8 cellular contexts compared by ENCODE assay signal in genomic region chr12:8949525-8950286, GRCh38. TPM values are rescaled to one million over a fixed set of nuclear protein-coding genes. Genes with fewer than 3 reads are reported as not detected.
DNase-seq lines count a peak whose midpoint lies in the region; ATAC-seq, FAIRE-seq and TF ChIP-seq lines count a peak whose summit lies in the region.

M6PR (minus strand) TSS chr12:8949645; CDS start chr12:8946404, 3,241 bp downstream.

- DNase-seq in Daoy (ENCODE audit: low read depth) (peak; percentile 88), Karpas-422 (peak; percentile 99), RCC 7860 (ENCODE audit: low spot score) (peak; percentile 86), esophagus muscularis mucosa (ENCODE audit: extremely low spot score) (peak; percentile 99)
- DNase-seq in activated T-cell treated with anti-CD3 and anti-CD28 coated beads, Interleukin-2, amount 50 U/mL, for 72 hours: peak; percentile 92 to 93
- DNase-seq in stimulated activated CD8-positive, alpha-beta memory T cell treated with anti-CD3 and anti-CD28 coated beads, Interleukin-7, amount 100 ng/mL, for 4 hours (ENCODE audit: low read depth in 2 of 2): peak; percentile 79 to 89

- H3K79me2 ChIP-seq in Karpas-422 (ENCODE audit: low read length): peaks cover 79% of the 10 kb centered on the region

- peak within 1 kb of the TSS; percentile 85 for H3K4me2 ChIP-seq in Karpas-422 (ENCODE audit: low read depth, low read length, poor library complexity, severe bottlenecking)

- H3K27ac Mint-ChIP-seq in activated T-cell treated with anti-CD3 and anti-CD28 coated beads, Interleukin-2, amount 50 U/mL, for 72 hours: peak within 1 kb of the TSS; percentile 91

- ATAC-seq in GM21825 (IDR thresholded peaks at IDR 0.05; ENCODE audit: unreplicated experiment): peak; percentile 81
- peak; percentile 89 to 91 for ATAC-seq in activated T-cell treated with anti-CD3 and anti-CD28 coated beads, Interleukin-2, amount 50 U/mL, for 72 hours (replicated peaks in 1 of 2)

- H2AFZ ChIP-seq in Karpas-422 (ENCODE audit: low read length): peak within 1 kb of the TSS; percentile 53

- peaks cover 27% of the 10 kb centered on the region for H3K4me1 ChIP-seq in Karpas-422 (ENCODE audit: low read length)
- peaks cover 22 to 35% (median 31%) of the 10 kb centered on the region in 4 donors for H3K4me1 ChIP-seq in esophagus muscularis mucosa
- H3K4me1 ChIP-seq in muscle layer of duodenum (ENCODE audit: control insufficient read depth in 1 of 2, insufficient read depth in 2 of 2, low read length in 2 of 2): peaks cover 3 to 19% of the 10 kb centered on the region in 2 donors

- H3K27me3 ChIP-seq in Karpas-422 (ENCODE audit: low read length) (no peaks in the 10 kb centered on the region), esophagus muscularis mucosa (no peaks in the 10 kb centered on the region), muscle layer of duodenum (ENCODE audit: low read depth, low read length) (no peaks in the 10 kb centered on the region)

- TF ChIP-seq POLR2A in esophagus muscularis mucosa (IDR thresholded peaks at IDR 0.05; ENCODE audit: low read depth): peak; percentile 79

- H3K4me3 Mint-ChIP-seq in activated T-cell treated with anti-CD3 and anti-CD28 coated beads, Interleukin-2, amount 50 U/mL, for 72 hours: peak within 1 kb of the TSS; percentile 84 to 97

- peak; percentile 82 for FAIRE-seq in RCC 7860 (lab: Jason Lieb, UNC)

- H4K20me1 ChIP-seq in Karpas-422 (ENCODE audit: insufficient read depth, low read depth, low read length): peaks cover 33% of the 10 kb centered on the region

- TF ChIP-seq CTCF in esophagus muscularis mucosa (IDR thresholded peaks at IDR 0.05): peak; percentile 45 to 61 (median 47)

- H3K27ac ChIP-seq in Karpas-422 (ENCODE audit: low read length) (peak within 1 kb of the TSS; percentile 74), esophagus muscularis mucosa (replicated peaks in 1 of 4) (peak within 1 kb of the TSS; percentile 96 to 98 (median 98)), muscle layer of duodenum (ENCODE audit: low read length) (peak within 1 kb of the TSS; percentile 97)

- under 1% methylated on average over 51 of the region's 58 CpGs for WGBS in esophagus muscularis mucosa

- intact Hi-C loops in esophagus muscularis mucosa (cut with DNase I): loop anchor here (1.0 to 5.0 kb wide), 2 partner anchors 33 to 88 kb away; no protein-coding TSS in a partner anchor

- H3K4me3 ChIP-seq in Karpas-422 (ENCODE audit: low read length): peak within 1 kb of the TSS; percentile 77
- H3K4me3 ChIP-seq in esophagus muscularis mucosa: peak within 1 kb of the TSS; percentile 78 to 91 (median 86)
- peak within 1 kb of the TSS; percentile 89 to 98 for H3K4me3 ChIP-seq in muscle layer of duodenum (ENCODE audit: low read depth in 1 of 2, low read length in 2 of 2)

- no peaks in the 10 kb centered on the region for H3K9me3 ChIP-seq in Karpas-422 (ENCODE audit: low read length)
- no peaks in the 10 kb centered on the region for H3K9me3 ChIP-seq in esophagus muscularis mucosa
- no peaks in the 10 kb centered on the region for H3K9me3 ChIP-seq in muscle layer of duodenum (ENCODE audit: control insufficient read depth in 1 of 2, low read length in 2 of 2)

- H3K9me2 ChIP-seq in Karpas-422 (replicated peaks; ENCODE audit: insufficient read depth, low read length): no peaks in the 10 kb centered on the region

- TF ChIP-seq EP300 in esophagus muscularis mucosa (IDR thresholded peaks at IDR 0.05): no peak

- peaks cover 74% of the 10 kb centered on the region for H3K4me1 Mint-ChIP-seq in activated T-cell treated with anti-CD3 and anti-CD28 coated beads, Interleukin-2, amount 50 U/mL, for 72 hours (ENCODE audit: low read depth)

- H3K36me3 ChIP-seq in Karpas-422 (ENCODE audit: insufficient read depth, low read length) (peaks cover 38% of the 10 kb centered on the region), esophagus muscularis mucosa (peaks cover under 1 to 20% (median 16%) of the 10 kb centered on the region in 4 donors), muscle layer of duodenum (ENCODE audit: control insufficient read depth in 1 of 2, insufficient read depth in 2 of 2, low read length in 2 of 2) (peaks cover 13 to 17% of the 10 kb centered on the region in 2 donors)

- peaks cover 4% of the 10 kb centered on the region in 2 donors for H3K9me3 Mint-ChIP-seq in activated T-cell treated with anti-CD3 and anti-CD28 coated beads, Interleukin-2, amount 50 U/mL, for 72 hours

- peaks cover 11 to 21% of the 10 kb centered on the region in 2 donors for H3K36me3 Mint-ChIP-seq in activated T-cell treated with anti-CD3 and anti-CD28 coated beads, Interleukin-2, amount 50 U/mL, for 72 hours (ENCODE audit: insufficient read depth in 2 of 2)

- H3K9ac ChIP-seq in Karpas-422 (ENCODE audit: low read length): peak within 1 kb of the TSS; percentile 95

- H3K27me3 Mint-ChIP-seq in activated T-cell treated with anti-CD3 and anti-CD28 coated beads, Interleukin-2, amount 50 U/mL, for 72 hours (ENCODE audit: low read depth): no peaks in the 10 kb centered on the region

RNA-seq across cellular contexts. Expression of gene M6PR, which starts in this region (rescaled TPM):
- total RNA-seq in Daoy (2014; rRNA removed; shearing (Covaris generic)): 87.9 and 97.9 TPM in 2 replicates
- 271 and 300 TPM in 2 replicates for total RNA-seq in Karpas-422 (2014; rRNA removed; shearing (Covaris generic); ENCODE audit: low replicate concordance)
- total RNA-seq in activated T-cell treated with anti-CD3 and anti-CD28 coated beads, Interleukin-2, amount 50 U/mL, for 72 hours: 100 to 1,000 TPM; 149 to 153 TPM
- 10 to 100 TPM; 72.0 to 96.3 (median 88.5) TPM for total RNA-seq in esophagus muscularis mucosa

Comparison
In these comparisons a context has a peak if more than half of its experiments do, and no peak if none do; other contexts are left out.
1. Peak in every context shown above with its lines: DNase-seq, ATAC-seq, H3K4me3 ChIP-seq and H3K27ac ChIP-seq.